Comparison of ENCODE assay signal across 9 cellular contexts in the genomic region with DNA sequence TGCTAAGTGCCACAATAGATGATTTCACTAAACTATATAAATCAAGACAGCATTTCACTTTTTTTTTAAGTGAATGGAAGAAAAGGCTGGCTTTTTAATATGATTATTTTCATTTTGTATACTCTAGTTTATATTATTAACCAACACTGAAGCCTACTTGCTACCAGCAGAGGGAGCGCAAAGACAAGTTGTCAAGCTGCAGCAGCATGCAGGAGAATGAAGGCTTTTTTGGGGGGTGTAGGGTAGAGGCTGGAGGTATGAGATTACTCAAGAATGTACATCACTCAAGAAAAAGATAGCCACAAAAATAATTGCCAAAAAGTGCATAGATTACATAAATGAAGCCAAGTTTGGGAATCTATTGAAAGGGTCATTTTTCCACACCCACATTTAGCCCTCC.
DNase-seq lines count a peak whose midpoint lies in the region; ATAC-seq, FAIRE-seq and TF ChIP-seq lines count a peak whose summit lies in the region.
"Had no signal": no experiment of that assay in that cellular context is flagged by ENCODE, and none has a peak within 500 bp of the region (broad histone marks: within the 10 kb centered on the region; RNA-seq: fewer than 3 reads in every experiment).

No MANE protein-coding gene starts in this region.

- peak; percentile 28 for TF ChIP-seq CTCF in bronchial epithelial cell (IDR thresholded peaks at IDR 0.05; ENCODE audit: insufficient read depth, low read length, severe bottlenecking)
- TF ChIP-seq CTCF in colonic mucosa (IDR thresholded peaks at IDR 0.05), result no peak

- DNase-seq in DMS 273 (lab: John Stamatoyannopoulos, UW; ENCODE audit: unreplicated experiment) (peak; percentile 71), DMS 273 treated with DMSO at 0.1 percent for 48 hours (lab: John Stamatoyannopoulos, UW) (no peak), Kasumi-1 (lab: John Stamatoyannopoulos, UW) (peak; percentile 13 to 33), bronchial epithelial cell (ENCODE audit: low read depth) (peak; percentile 5), occipital lobe (lab: John Stamatoyannopoulos, UW) (peak; percentile 0), colonic mucosa (no peak), DMS153 (lab: John Stamatoyannopoulos, UW) (no peak)
- DNase-seq: 8988T had no signal

- ATAC-seq in GM18519 (IDR thresholded peaks at IDR 0.05; ENCODE audit: low FRiP score, unreplicated experiment), result no peak

- no peaks in the 10 kb centered on the region for H3K27me3 ChIP-seq in bronchial epithelial cell (ENCODE audit: control insufficient read depth, insufficient read depth, low read length)
- no peaks in the 10 kb centered on the region for H3K27me3 ChIP-seq in colonic mucosa

- intact Hi-C loops in colonic mucosa (cut with DNase I), result no loop called here

- no peaks in the 10 kb centered on the region for H3K36me3 ChIP-seq in bronchial epithelial cell (ENCODE audit: control insufficient read depth, insufficient read depth, low read length)
- no peaks in the 10 kb centered on the region for H3K36me3 ChIP-seq in colonic mucosa

- no peaks in the 10 kb centered on the region for H3K4me1 ChIP-seq in colonic mucosa

- no peak for FAIRE-seq in bronchial epithelial cell (lab: Jason Lieb, UNC)

- no peak overlapping the region for H3K27ac ChIP-seq in colonic mucosa

- H3K4me3 ChIP-seq in bronchial epithelial cell (ENCODE audit: low read depth, low read length) (no peak overlapping the region), colonic mucosa (no peak overlapping the region)

- no peaks in the 10 kb centered on the region for H3K9me3 ChIP-seq in colonic mucosa

- H3K9ac ChIP-seq in colonic mucosa (ENCODE audit: low read depth in 2 of 2, low read length in 2 of 2), result no peak overlapping the region

Comparison
In these comparisons a context has a peak if more than half of its experiments do, and no peak if none do; other contexts are left out.
1. DNase-seq: peak in DMS 273 (single experiment), Kasumi-1 (2 of 2), bronchial epithelial cell (single experiment) and occipital lobe (single experiment); none in DMS 273 treated with DMSO at 0.1 percent for 48 hours (single experiment), colonic mucosa (single experiment) and DMS153 (single experiment).